In the genomic region with DNA sequence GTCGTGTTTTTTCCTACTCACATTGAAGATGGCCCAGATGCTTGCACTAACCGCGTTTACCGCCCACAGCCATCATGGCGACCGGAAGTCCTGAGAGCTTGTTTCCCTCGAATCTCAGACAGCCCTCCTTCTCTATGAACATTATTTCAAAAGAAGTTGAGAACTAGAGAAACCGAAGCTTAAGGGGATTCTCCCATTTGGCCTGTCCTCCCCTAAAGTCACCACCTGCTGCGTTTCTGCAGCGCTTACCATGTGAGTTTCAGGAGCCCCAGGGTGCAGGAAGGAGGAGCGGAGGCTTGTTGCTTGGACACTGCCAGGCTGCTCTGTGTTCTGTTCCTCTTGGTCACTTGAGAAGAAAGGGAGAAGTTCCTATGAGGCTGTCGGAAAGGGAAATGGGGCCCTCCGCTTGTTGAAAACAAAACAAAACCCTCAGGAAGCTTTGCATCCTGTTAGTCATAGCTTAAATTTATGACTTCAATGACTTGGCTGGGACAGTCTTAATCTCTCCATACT, we compare ENCODE assay signal across 10 cellular contexts. TPM values are rescaled to one million over a fixed set of nuclear protein-coding genes. Genes with fewer than 3 reads are reported as not detected.
A peak's percentile ranks its signal among the peaks of the same experiment; 100 is the strongest.
DNase-seq lines count a peak whose midpoint lies in the region; ATAC-seq and TF ChIP-seq lines count a peak whose summit lies in the region.
"Had no signal": no experiment of that assay in that cellular context is flagged by ENCODE, and none has a peak within 500 bp of the region (broad histone marks: within the 10 kb centered on the region; RNA-seq: fewer than 3 reads in every experiment).

No MANE protein-coding gene starts in this region.

- peak overlapping the region; percentile 37 to 50 (median 37) for H3K4me3 ChIP-seq in breast epithelium
- H3K4me3 ChIP-seq: A549 had no signal

- H3K27me3 Mint-ChIP-seq in MCF 10A (ENCODE audit: insufficient read depth, unreplicated experiment), result no peaks in the 10 kb centered on the region
- H3K27me3 Mint-ChIP-seq in activated naive CD4-positive, alpha-beta T cell treated with anti-CD3 and anti-CD28 coated beads, Interleukin-2, amount 10 ng/mL, durations not matched to agents 7 days and 5 days, result no peaks in the 10 kb centered on the region

- no peaks in the 10 kb centered on the region for H3K27me3 ChIP-seq in breast epithelium

- no peaks in the 10 kb centered on the region for H3K36me3 ChIP-seq in breast epithelium

- no peaks in the 10 kb centered on the region for H3K9me3 Mint-ChIP-seq in MCF 10A (ENCODE audit: unreplicated experiment)
- no peaks in the 10 kb centered on the region for H3K9me3 Mint-ChIP-seq in activated naive CD4-positive, alpha-beta T cell treated with anti-CD3 and anti-CD28 coated beads, Interleukin-2, amount 10 ng/mL, durations not matched to agents 7 days and 5 days

- no peak overlapping the region for H3K4me3 Mint-ChIP-seq in MCF 10A (ENCODE audit: unreplicated experiment)
- peak overlapping the region; percentile 86 for H3K4me3 Mint-ChIP-seq in activated naive CD4-positive, alpha-beta T cell treated with anti-CD3 and anti-CD28 coated beads, Interleukin-2, amount 10 ng/mL, durations not matched to agents 7 days and 5 days

- ATAC-seq in GM18868 (IDR thresholded peaks at IDR 0.05; ENCODE audit: unreplicated experiment), result no peak
- ATAC-seq: A549 had no signal

- no peaks in the 10 kb centered on the region for H3K4me1 ChIP-seq in breast epithelium

- TF ChIP-seq CTCF in breast epithelium (IDR thresholded peaks at IDR 0.05) (no peak), MCF 10A (IDR thresholded peaks at IDR 0.05; ENCODE audit: unreplicated experiment) (no peak)

- intact Hi-C loops in breast epithelium (cut with DNase I; ENCODE audit: low total_unique reads) (no loop called here), MCF 10A (cut with micrococcal nuclease) (no loop called here)

- no peak overlapping the region for H3K27ac Mint-ChIP-seq in MCF 10A (ENCODE audit: low read depth, unreplicated experiment)
- peak overlapping the region; percentile 99 for H3K27ac Mint-ChIP-seq in activated naive CD4-positive, alpha-beta T cell treated with anti-CD3 and anti-CD28 coated beads, Interleukin-2, amount 10 ng/mL, durations not matched to agents 7 days and 5 days

- POLR2A ChIA-PET in MCF 10A (lab: Yijun Ruan, JAX), result no interaction called here

- peak overlapping the region; percentile 45 to 65 for H3K27ac ChIP-seq in breast epithelium
- H3K27ac ChIP-seq: A549, VCaP had no signal

- DNase-seq in breast epithelium (ENCODE audit: low spot score in 2 of 2) (no peak), MCF 10A (ENCODE audit: unreplicated experiment) (no peak), SIG-M5 treated with dmso at 0.1 percent for 504 hours (lab: John Stamatoyannopoulos, UW; ENCODE audit: unreplicated experiment) (peak; percentile 92), midbrain (lab: John Stamatoyannopoulos, UW) (peak; percentile 8), NCI-H1694 treated with DMSO at 0.1 percent for 48 hours (lab: John Stamatoyannopoulos, UW) (no peak)
- DNase-seq in activated naive CD4-positive, alpha-beta T cell treated with anti-CD3 and anti-CD28 coated beads, Interleukin-2, amount 10 ng/mL, durations not matched to agents 7 days and 5 days, result peak; percentile 88
- DNase-seq in stimulated activated naive CD4-positive, alpha-beta T cell treated with Interleukin-2 at 50 U/mL for 16 hours (lab: John Stamatoyannopoulos, UW), result peak; percentile 79

- peaks cover 6% of the 10 kb centered on the region for H3K4me1 Mint-ChIP-seq in MCF 10A (ENCODE audit: insufficient read depth, unreplicated experiment)
- H3K4me1 Mint-ChIP-seq in activated naive CD4-positive, alpha-beta T cell treated with anti-CD3 and anti-CD28 coated beads, Interleukin-2, amount 10 ng/mL, durations not matched to agents 7 days and 5 days, result peaks cover 81% of the 10 kb centered on the region

- no TSS peak for BruUV-seq in MCF 10A (replicated peaks; lab: Mats Ljungman, UMichigan)

- H3K9me3 ChIP-seq in breast epithelium, result no peaks in the 10 kb centered on the region
- H3K9me3 ChIP-seq: A549 had no signal

- H3K36me3 Mint-ChIP-seq in MCF 10A (ENCODE audit: insufficient read depth, unreplicated experiment), result peaks cover 21% of the 10 kb centered on the region
- H3K36me3 Mint-ChIP-seq in activated naive CD4-positive, alpha-beta T cell treated with anti-CD3 and anti-CD28 coated beads, Interleukin-2, amount 10 ng/mL, durations not matched to agents 7 days and 5 days, result peaks cover 73% of the 10 kb centered on the region

- no peak for TF ChIP-seq POLR2A in breast epithelium (IDR thresholded peaks at IDR 0.05)

- CTCF ChIA-PET in MCF 10A (lab: Yijun Ruan, JAX), result no interaction called here
- CTCF ChIA-PET in activated naive CD4-positive, alpha-beta T cell treated with anti-CD3 and anti-CD28 coated beads, Interleukin-2, amount 10 ng/mL, durations not matched to agents 7 days and 5 days (lab: Charles Lee), result interaction anchor here (0.7 to 0.9 kb wide), 4 partner anchors 8 to 47 kb away, joined by 3 to 6 read pairs (median 3); no protein-coding TSS in a partner anchor

RNA-seq across cellular contexts. Expression of a gene that starts 6.2 kb away (rescaled TPM):
- 10 to 100 TPM; 35.0 to 39.0 (median 35.8) TPM for total RNA-seq in breast epithelium
- total RNA-seq in MCF 10A (2022), result 16.0 and 24.0 TPM in 2 replicates

RNA-seq across cellular contexts. Expression of a gene that starts 20.3 kb away (rescaled TPM):
- 1 to 10 TPM in 1 of 3 donors, under 1 TPM in 1, not detected in 1; 0.32 to 1.3 TPM for total RNA-seq in breast epithelium
- total RNA-seq in MCF 10A (2022), result not detected in 2 replicates

Comparison
In these comparisons a context has a peak if more than half of its experiments do, and no peak if none do; other contexts are left out.
1. DNase-seq: peak in SIG-M5 treated with dmso at 0.1 percent for 504 hours (single experiment), activated naive CD4-positive, alpha-beta T cell treated with anti-CD3 and anti-CD28 coated beads, Interleukin-2, amount 10 ng/mL, durations not matched to agents 7 days and 5 days (single experiment), midbrain (single experiment) and stimulated activated naive CD4-positive, alpha-beta T cell treated with Interleukin-2 at 50 U/mL for 16 hours (single experiment); none in breast epithelium (0 of 2), MCF 10A (single experiment) and NCI-H1694 treated with DMSO at 0.1 percent for 48 hours (single experiment).